In genomic region chr1:11229178-11229577, GRCh38 we compare ENCODE assay signal across 21 cellular contexts. TPM values are rescaled to one million over a fixed set of nuclear protein-coding genes. Genes with fewer than 3 reads are reported as not detected.
DNase-seq lines count a peak whose midpoint lies in the region; ATAC-seq, FAIRE-seq and TF ChIP-seq lines count a peak whose summit lies in the region.
"Had no signal": no experiment of that assay in that cellular context is flagged by ENCODE, and none has a peak within 500 bp of the region (broad histone marks: within the 10 kb centered on the region; RNA-seq: fewer than 3 reads in every experiment).

No MANE protein-coding gene starts in this region.

- H2AFZ ChIP-seq in GM12878 (ENCODE audit: control insufficient read depth, low read depth, low read length), result no peak overlapping the region

- in situ Hi-C loops in GM12878 (cut with MboI), result no loop called here

- no peaks in the 10 kb centered on the region for H3K9me3 ChIP-seq in GM12878 (replicated peaks; ENCODE audit: control insufficient read depth, insufficient read depth, low read length)
- H3K9me3 ChIP-seq: SJSA1 had no signal

- peaks cover 27% of the 10 kb centered on the region for H3K4me1 ChIP-seq in GM12878 (ENCODE audit: control insufficient read depth, insufficient read depth, low read length)
- H3K4me1 ChIP-seq: SJSA1 had no signal

- H3K4me2 ChIP-seq in GM12878 (ENCODE audit: control insufficient read depth, insufficient read depth), result peak overlapping the region; percentile 14; the same call in 1 of the 2 replicates

- no peak for ATAC-seq in activated naive CD8-positive, alpha-beta T cell treated with anti-CD3 and anti-CD28 coated beads, Interleukin-2, amount 10 ng/mL, durations not matched to agents 7 days and 5 days (ENCODE audit: low read depth)
- no peak for ATAC-seq in GM12878
- ATAC-seq in HG03342 (IDR thresholded peaks at IDR 0.05; ENCODE audit: unreplicated experiment), result no peak

- FAIRE-seq in GM12878 (lab: Jason Lieb, UNC), result no peak
- FAIRE-seq: GM18507 had no signal

- no peaks in the 10 kb centered on the region for H3K27me3 Mint-ChIP-seq in activated naive CD8-positive, alpha-beta T cell treated with anti-CD3 and anti-CD28 coated beads, Interleukin-2, amount 10 ng/mL, durations not matched to agents 7 days and 5 days
- no peaks in the 10 kb centered on the region for H3K27me3 Mint-ChIP-seq in activated naive CD8-positive, alpha-beta T cell treated with anti-CD3 and anti-CD28 coated beads for 36 hours
- no peaks in the 10 kb centered on the region for H3K27me3 Mint-ChIP-seq in CD14-positive monocyte (ENCODE audit: low read depth in 3 of 3)

- H3K27ac Mint-ChIP-seq in activated naive CD8-positive, alpha-beta T cell treated with anti-CD3 and anti-CD28 coated beads, Interleukin-2, amount 10 ng/mL, durations not matched to agents 7 days and 5 days, result peak overlapping the region; percentile 13
- H3K27ac Mint-ChIP-seq in activated naive CD8-positive, alpha-beta T cell treated with anti-CD3 and anti-CD28 coated beads for 36 hours, result no peak overlapping the region
- H3K27ac Mint-ChIP-seq in CD14-positive monocyte, result peak overlapping the region in 1 of 7 donors; percentile 44

- no peak overlapping the region for H3K4me3 Mint-ChIP-seq in activated naive CD8-positive, alpha-beta T cell treated with anti-CD3 and anti-CD28 coated beads, Interleukin-2, amount 10 ng/mL, durations not matched to agents 7 days and 5 days
- H3K4me3 Mint-ChIP-seq in activated naive CD8-positive, alpha-beta T cell treated with anti-CD3 and anti-CD28 coated beads for 36 hours, result no peak overlapping the region
- H3K4me3 Mint-ChIP-seq in CD14-positive monocyte, result no peak overlapping the region

- no peak for TF ChIP-seq CTCF in GM12878 (IDR thresholded peaks at IDR 0.05 in 2 of 3, conservative IDR thresholded peaks at IDR 0.05 in 1 of 3; ENCODE audit: control insufficient read depth in 2 of 3, extremely low read depth in 1 of 3, insufficient read depth in 1 of 3, low read depth in 3 of 3, low read length in 3 of 3)
- no peak for TF ChIP-seq CTCF in CD14-positive monocyte (IDR thresholded peaks at IDR 0.05)

- peaks cover 16% of the 10 kb centered on the region for H3K4me1 Mint-ChIP-seq in activated naive CD8-positive, alpha-beta T cell treated with anti-CD3 and anti-CD28 coated beads, Interleukin-2, amount 10 ng/mL, durations not matched to agents 7 days and 5 days
- peaks cover 9% of the 10 kb centered on the region for H3K4me1 Mint-ChIP-seq in activated naive CD8-positive, alpha-beta T cell treated with anti-CD3 and anti-CD28 coated beads for 36 hours
- H3K4me1 Mint-ChIP-seq in CD14-positive monocyte, result no peaks in the 10 kb centered on the region

- H3K36me3 Mint-ChIP-seq in activated naive CD8-positive, alpha-beta T cell treated with anti-CD3 and anti-CD28 coated beads, Interleukin-2, amount 10 ng/mL, durations not matched to agents 7 days and 5 days, result peaks cover 50% of the 10 kb centered on the region
- peaks cover 25% of the 10 kb centered on the region for H3K36me3 Mint-ChIP-seq in activated naive CD8-positive, alpha-beta T cell treated with anti-CD3 and anti-CD28 coated beads for 36 hours
- H3K36me3 Mint-ChIP-seq in CD14-positive monocyte, result peaks cover 79 to 91% of the 10 kb centered on the region in 2 donors

- intact Hi-C loops in GM12878 (cut with micrococcal nuclease; ENCODE audit: unreplicated experiment) (no loop called here), CD14-positive monocyte (cut with micrococcal nuclease) (no loop called here)

- H3K36me3 ChIP-seq in GM12878 (ENCODE audit: control insufficient read depth in 2 of 2, insufficient read depth in 2 of 2, low read length in 1 of 2), result peaks cover 13 to 25% of the 10 kb centered on the region in 2 experiments; a peak in 3 of 4 replicates

- H3K27me3 ChIP-seq in GM12878 (replicated peaks in 1 of 2; ENCODE audit: control insufficient read depth in 2 of 2, insufficient read depth in 2 of 2, low read length in 1 of 2), result no peaks in the 10 kb centered on the region
- H3K27me3 ChIP-seq: SJSA1 had no signal

- H3K79me2 ChIP-seq in GM12878 (ENCODE audit: control insufficient read depth, insufficient read depth, low read length), result no peaks in the 10 kb centered on the region

- no peak for TF ChIP-seq EP300 in GM12878 (IDR thresholded peaks at IDR 0.05; ENCODE audit: borderline replicate concordance in 1 of 2, control insufficient read depth in 1 of 2, low read depth in 2 of 2, low read length in 2 of 2)

- POLR2A ChIA-PET in activated naive CD8-positive, alpha-beta T cell treated with anti-CD3 and anti-CD28 coated beads, Interleukin-2, amount 10 ng/mL, durations not matched to agents 7 days and 5 days (lab: Charles Lee), result interaction anchor here (0.6 kb wide), 1 partner anchor 159 kb away, joined by 4 read pairs; no protein-coding TSS in a partner anchor
- POLR2A ChIA-PET in GM12878 (lab: Charles Lee), result interaction anchor here (0.6 to 0.8 kb wide), 2 partner anchors 130 to 598 kb away, joined by 3 to 4 read pairs; partner anchors contain the start of gene EXOSC10

- 20% methylated on average over 4 of the region's 4 CpGs for WGBS in GM12878 (ENCODE audit: insufficient coverage, insufficient replicate concordance, low lambda C conversion rate, missing lambda C conversion rate)

- H3K9ac ChIP-seq in GM12878 (ENCODE audit: control insufficient read depth, insufficient read depth, low read length), result no peak overlapping the region

- RAD21 ChIA-PET in GM12878 (lab: Charles Lee; ENCODE audit: unreplicated experiment), result no interaction called here

- H4K20me1 ChIP-seq in GM12878 (ENCODE audit: control insufficient read depth, insufficient read depth), result no peaks in the 10 kb centered on the region

- no peak for TF ChIP-seq RAD21 in GM12878 (IDR thresholded peaks at IDR 0.05; ENCODE audit: insufficient read depth, low read depth, low read length)

- H3K4me3 ChIP-seq in GM12878, result no peak overlapping the region
- H3K4me3 ChIP-seq: SJSA1 had no signal

- H3K27ac ChIP-seq in GM12878 (ENCODE audit: control insufficient read depth, insufficient read depth), result peak overlapping the region; percentile 38; the same call in 1 of the 2 replicates
- H3K27ac ChIP-seq: SJSA1 had no signal

- no peak for TF ChIP-seq POLR2A in GM12878 (IDR thresholded peaks at IDR 0.05; ENCODE audit: low read depth, low read length)

- CTCF ChIA-PET in GM12878 (lab: Yijun Ruan, JAX), result interaction anchor here (0.6 to 3.2 kb wide), 3 partner anchors 12 to 305 kb away, joined by 3 to 15 read pairs (median 10); no protein-coding TSS in a partner anchor

- DNase-seq in activated naive CD8-positive, alpha-beta T cell treated with anti-CD3 and anti-CD28 coated beads, Interleukin-2, amount 10 ng/mL, durations not matched to agents 7 days and 5 days, result no peak
- DNase-seq in activated naive CD8-positive, alpha-beta T cell treated with anti-CD3 and anti-CD28 coated beads for 36 hours, result no peak
- DNase-seq in NAMALWA (ENCODE audit: low spot score) (peak; percentile 50), GM12878 (ENCODE audit: low read depth, low spot score) (no peak), CD14-positive monocyte (ENCODE audit: low spot score) (no peak)
- no peak for DNase-seq in activated CD4-positive, alpha-beta T cell treated with anti-CD3 and anti-CD28 coated beads, Interleukin-2, amount 50 U/mL, for 4 hours
- DNase-seq: ACHN, COR-L47, DMS153, HCEC 1CT, IMR-90, NCI-H1048, NCI-H187, NCI-H526, OCI-M1, RPMI8226, SW 1271 had no signal

- SMC1A ChIA-PET in GM12878 (lab: Charles Lee; ENCODE audit: uncharacterized antibody, unreplicated experiment), result interaction anchor here (1.1 to 2.0 kb wide), 2 partner anchors 12 to 192 kb away, joined by 3 to 9 read pairs; no protein-coding TSS in a partner anchor

- BruUV-seq in GM12878 (replicated peaks; lab: Mats Ljungman, UMichigan), result no TSS peak

- H3K9me3 Mint-ChIP-seq in activated naive CD8-positive, alpha-beta T cell treated with anti-CD3 and anti-CD28 coated beads, Interleukin-2, amount 10 ng/mL, durations not matched to agents 7 days and 5 days, result no peaks in the 10 kb centered on the region
- H3K9me3 Mint-ChIP-seq in activated naive CD8-positive, alpha-beta T cell treated with anti-CD3 and anti-CD28 coated beads for 36 hours, result no peaks in the 10 kb centered on the region
- no peaks in the 10 kb centered on the region for H3K9me3 Mint-ChIP-seq in CD14-positive monocyte

RNA-seq across cellular contexts. Expression of gene MTOR, which starts 33.2 kb away (rescaled TPM):
- 10 to 100 TPM; 40.7 to 45.4 TPM for total RNA-seq in activated naive CD8-positive, alpha-beta T cell treated with anti-CD3 and anti-CD28 coated beads, Interleukin-2, amount 10 ng/mL, durations not matched to agents 7 days and 5 days
- 10 to 100 TPM; 43.0 to 45.2 TPM for total RNA-seq in activated naive CD8-positive, alpha-beta T cell treated with anti-CD3 and anti-CD28 coated beads for 36 hours
- total RNA-seq in GM12878 (2013; cell fraction: nucleolus; rRNA removed), result 72.3 and 77.6 TPM in 2 replicates
- total RNA-seq in GM12878 (2014; rRNA removed) (35.4 and 35.9 TPM in 2 replicates), GM12878 (2014; rRNA removed; fragmentation: Illumina TruSeq; extraction: Trizol) (29.2 and 30.4 TPM in 2 replicates), GM12878 (2021) (38.4 and 41.8 TPM in 2 replicates)
- polyA plus RNA-seq in GM12878 (2011; ENCODE audit: low read depth), result 11.9 TPM
- polyA plus RNA-seq in GM12878 (2011; rRNA removed) (18.5 and 30.9 TPM in 2 replicates), GM12878 (2014; fragmentation: Illumina TruSeq; extraction: Trizol) (32.2 and 32.6 TPM in 2 replicates), GM12878 (2014; fragmentation: Nextera tagmentation; extraction: Ambion mirVana) (1 to 10 TPM; 6.6 to 7.5 TPM), GM12878 (2014; rRNA removed) (28.9 and 29.2 TPM in 2 replicates), GM12878 (2016; fragmentation: Nextera tagmentation; extraction: Ambion mirVana) (10 to 100 TPM; 24.3 to 26.5 TPM), CD14-positive monocyte (1 to 10 TPM; 2.0 to 3.3 TPM)
- 22.0 and 25.6 TPM in 2 replicates for polyA plus RNA-seq in GM12878 (2011; cell fraction: cytosol; rRNA removed)
- polyA plus RNA-seq in GM12878 (2011; cell fraction: nucleus; rRNA removed), result 80.5 and 159 TPM in 2 replicates
- polyA plus RNA-seq in GM12878 (2012), result 12.4 and 14.0 TPM in 2 replicates
- polyA minus RNA-seq in GM12878 (2011; rRNA and poly(A)+ RNA removed), result 54.8 and 62.9 TPM in 2 replicates
- polyA minus RNA-seq in GM12878 (2011; cell fraction: cytosol; rRNA and poly(A)+ RNA removed), result 19.2 and 19.6 TPM in 2 replicates
- polyA minus RNA-seq in GM12878 (2011; cell fraction: nucleus; rRNA and poly(A)+ RNA removed), result 32.5 and 89.0 TPM in 2 replicates

RNA-seq across cellular contexts. Expression of gene ANGPTL7, which starts 40.0 kb away (rescaled TPM):
- total RNA-seq in activated naive CD8-positive, alpha-beta T cell treated with anti-CD3 and anti-CD28 coated beads, Interleukin-2, amount 10 ng/mL, durations not matched to agents 7 days and 5 days, result not detected
- not detected for total RNA-seq in activated naive CD8-positive, alpha-beta T cell treated with anti-CD3 and anti-CD28 coated beads for 36 hours
- not detected in 2 replicates for total RNA-seq in GM12878 (2013; cell fraction: nucleolus; rRNA removed)
- total RNA-seq in GM12878 (2014; rRNA removed) (not detected in 2 replicates), GM12878 (2014; rRNA removed; fragmentation: Illumina TruSeq; extraction: Trizol) (not detected in 2 replicates), GM12878 (2021) (not detected in 2 replicates)
- polyA plus RNA-seq in GM12878 (2011; ENCODE audit: low read depth), result not detected
- polyA plus RNA-seq in GM12878 (2011; rRNA removed) (not detected in 2 replicates), GM12878 (2014; fragmentation: Illumina TruSeq; extraction: Trizol) (not detected in 2 replicates), GM12878 (2014; fragmentation: Nextera tagmentation; extraction: Ambion mirVana) (not detected), GM12878 (2014; rRNA removed) (not detected in 2 replicates), GM12878 (2016; fragmentation: Nextera tagmentation; extraction: Ambion mirVana) (under 1 TPM in 1 of 2 experiments, not detected in 1; 0.09 TPM), CD14-positive monocyte (not detected)
- not detected in 2 replicates for polyA plus RNA-seq in GM12878 (2011; cell fraction: cytosol; rRNA removed)
- polyA plus RNA-seq in GM12878 (2011; cell fraction: nucleus; rRNA removed), result not detected in 2 replicates
- 0.06 and 0.07 TPM in 2 replicates for polyA plus RNA-seq in GM12878 (2012)
- not detected in 2 replicates for polyA minus RNA-seq in GM12878 (2011; rRNA and poly(A)+ RNA removed)
- polyA minus RNA-seq in GM12878 (2011; cell fraction: cytosol; rRNA and poly(A)+ RNA removed), result not detected in 2 replicates
- polyA minus RNA-seq in GM12878 (2011; cell fraction: nucleus; rRNA and poly(A)+ RNA removed), result not detected in 2 replicates
- total RNA-seq: HT-29, SJSA1 had no signal
- polyA plus RNA-seq: IMR-90 had no signal

RNA-seq across cellular contexts. Expression of gene UBIAD1, which starts 43.8 kb away (rescaled TPM):
- 10 to 100 TPM; 26.5 to 28.9 TPM for total RNA-seq in activated naive CD8-positive, alpha-beta T cell treated with anti-CD3 and anti-CD28 coated beads, Interleukin-2, amount 10 ng/mL, durations not matched to agents 7 days and 5 days
- total RNA-seq in activated naive CD8-positive, alpha-beta T cell treated with anti-CD3 and anti-CD28 coated beads for 36 hours, result 10 to 100 TPM; 39.1 to 41.4 TPM
- total RNA-seq in GM12878 (2013; cell fraction: nucleolus; rRNA removed), result 20.8 and 21.0 TPM in 2 replicates
- total RNA-seq in GM12878 (2014; rRNA removed), result 10.2 and 10.4 TPM in 2 replicates
- total RNA-seq in GM12878 (2014; rRNA removed; fragmentation: Illumina TruSeq; extraction: Trizol), result 13.8 and 14.4 TPM in 2 replicates
- total RNA-seq in GM12878 (2021), result 20.6 and 23.9 TPM in 2 replicates
- polyA plus RNA-seq in GM12878 (2011; ENCODE audit: low read depth), result 6.6 TPM
- polyA plus RNA-seq in GM12878 (2011; rRNA removed), result 9.5 and 14.1 TPM in 2 replicates
- 18.0 and 24.2 TPM in 2 replicates for polyA plus RNA-seq in GM12878 (2011; cell fraction: cytosol; rRNA removed)
- 8.8 and 10.6 TPM in 2 replicates for polyA plus RNA-seq in GM12878 (2011; cell fraction: nucleus; rRNA removed)
- 8.3 and 10.4 TPM in 2 replicates for polyA plus RNA-seq in GM12878 (2012)
- polyA plus RNA-seq in GM12878 (2014; fragmentation: Illumina TruSeq; extraction: Trizol), result 14.1 and 19.4 TPM in 2 replicates
- 1 to 10 TPM; 4.5 to 5.7 TPM for polyA plus RNA-seq in GM12878 (2014; fragmentation: Nextera tagmentation; extraction: Ambion mirVana)
- polyA plus RNA-seq in GM12878 (2014; rRNA removed), result 17.7 and 17.8 TPM in 2 replicates
- polyA plus RNA-seq in GM12878 (2016; fragmentation: Nextera tagmentation; extraction: Ambion mirVana), result 10 to 100 TPM; 22.7 to 23.8 TPM
- polyA minus RNA-seq in GM12878 (2011; rRNA and poly(A)+ RNA removed), result 33.0 and 34.7 TPM in 2 replicates
- polyA minus RNA-seq in GM12878 (2011; cell fraction: cytosol; rRNA and poly(A)+ RNA removed), result 6.7 and 8.2 TPM in 2 replicates
- 12.2 and 22.9 TPM in 2 replicates for polyA minus RNA-seq in GM12878 (2011; cell fraction: nucleus; rRNA and poly(A)+ RNA removed)
- 10 to 100 TPM in 1 of 2 donors, 1 to 10 TPM in 1; 9.8 to 10.5 TPM for polyA plus RNA-seq in CD14-positive monocyte
